In genomic region chr10:76080991-76081390, GRCh38 we compare ENCODE assay signal across 1 cellular context.
TF ChIP-seq lines count a peak whose summit lies in the region.

No MANE protein-coding gene starts in this region.

TF ChIP-seq in H1, 55 proteins besides CTCF, POLR2A, EP300 and RAD21 (continued from another document):
- TF ChIP-seq NRF1 (IDR thresholded peaks at IDR 0.05; ENCODE audit: low read depth, low read length): no peak
- TF ChIP-seq JUND (IDR thresholded peaks at IDR 0.05; ENCODE audit: low read length): no peak
- TF ChIP-seq RNF2 (IDR thresholded peaks at IDR 0.05; ENCODE audit: borderline replicate concordance, low read depth, low read length, missing control alignments, poor library complexity, severe bottlenecking): no peak
- no peak for TF ChIP-seq BACH1 (IDR thresholded peaks at IDR 0.05; ENCODE audit: low read length)
- TF ChIP-seq CBX8 (IDR thresholded peaks at IDR 0.05; ENCODE audit: borderline replicate concordance, low read depth, low read length): no peak
- no peak for TF ChIP-seq CREB1 (IDR thresholded peaks at IDR 0.05)
- no peak for TF ChIP-seq RXRA (IDR thresholded peaks at IDR 0.05; ENCODE audit: insufficient read depth, low read depth, low read length)
- no peak for TF ChIP-seq RFX5 (IDR thresholded peaks at IDR 0.05; ENCODE audit: borderline replicate concordance, low read depth, low read length)
